Comparison of ENCODE assay signal across 8 cellular contexts in genomic region chr2:160666019-160666676, GRCh38.
DNase-seq lines count a peak whose midpoint lies in the region; ATAC-seq and TF ChIP-seq lines count a peak whose summit lies in the region.

No MANE protein-coding gene starts in this region.

- H3K36me3 ChIP-seq in colonic mucosa, result no peaks in the 10 kb centered on the region

- H3K9me3 Mint-ChIP-seq in mesothelial cell of epicardium, result no peaks in the 10 kb centered on the region

- H3K4me3 Mint-ChIP-seq in mesothelial cell of epicardium, result peak overlapping the region; percentile 22

- H3K9me3 ChIP-seq in colonic mucosa, result no peaks in the 10 kb centered on the region

- H3K27ac Mint-ChIP-seq in mesothelial cell of epicardium, result peak overlapping the region; percentile 96

- H3K27me3 Mint-ChIP-seq in mesothelial cell of epicardium (ENCODE audit: low read depth), result no peaks in the 10 kb centered on the region

- intact Hi-C loops in colonic mucosa (cut with DNase I), result no loop called here

- no peak for DNase-seq in activated CD4-positive, CD25-positive, alpha-beta regulatory T cell (lab: John Stamatoyannopoulos, UW)
- DNase-seq in NCI-H748 (lab: John Stamatoyannopoulos, UW; ENCODE audit: unreplicated experiment), result peak; percentile 73
- no peak for DNase-seq in colonic mucosa
- DNase-seq in mesothelial cell of epicardium (ENCODE audit: low spot score in 2 of 2, unreplicated experiment in 2 of 2), result no peak
- DNase-seq in HuH-7 (ENCODE audit: low spot score), result no peak
- DNase-seq in NCI-H146 (lab: John Stamatoyannopoulos, UW), result no peak

- peaks cover 32% of the 10 kb centered on the region for H3K4me1 Mint-ChIP-seq in mesothelial cell of epicardium

- peak; percentile 51 to 67 for ATAC-seq in activated CD4-positive, CD25-positive, alpha-beta regulatory T cell treated with anti-CD3 and anti-CD28 coated beads, Interleukin-2, amount 50 U/mL, for 24 hours
- peak; percentile 78 for ATAC-seq in HG02981 (IDR thresholded peaks at IDR 0.05; ENCODE audit: unreplicated experiment)

- H3K9ac ChIP-seq in colonic mucosa (ENCODE audit: low read depth in 2 of 2, low read length in 2 of 2), result no peak overlapping the region

- no peaks in the 10 kb centered on the region for H3K36me3 Mint-ChIP-seq in mesothelial cell of epicardium

- TF ChIP-seq CTCF in colonic mucosa (IDR thresholded peaks at IDR 0.05) (no peak), mesothelial cell of epicardium (IDR thresholded peaks at IDR 0.05; ENCODE audit: unreplicated experiment) (no peak)

- no peaks in the 10 kb centered on the region for H3K4me1 ChIP-seq in colonic mucosa

- no peaks in the 10 kb centered on the region for H3K27me3 ChIP-seq in colonic mucosa

- no peak overlapping the region for H3K4me3 ChIP-seq in colonic mucosa

- H3K27ac ChIP-seq in colonic mucosa, result peak overlapping the region; percentile 62
